1 cellular context compared by ENCODE assay signal in the genomic region with DNA sequence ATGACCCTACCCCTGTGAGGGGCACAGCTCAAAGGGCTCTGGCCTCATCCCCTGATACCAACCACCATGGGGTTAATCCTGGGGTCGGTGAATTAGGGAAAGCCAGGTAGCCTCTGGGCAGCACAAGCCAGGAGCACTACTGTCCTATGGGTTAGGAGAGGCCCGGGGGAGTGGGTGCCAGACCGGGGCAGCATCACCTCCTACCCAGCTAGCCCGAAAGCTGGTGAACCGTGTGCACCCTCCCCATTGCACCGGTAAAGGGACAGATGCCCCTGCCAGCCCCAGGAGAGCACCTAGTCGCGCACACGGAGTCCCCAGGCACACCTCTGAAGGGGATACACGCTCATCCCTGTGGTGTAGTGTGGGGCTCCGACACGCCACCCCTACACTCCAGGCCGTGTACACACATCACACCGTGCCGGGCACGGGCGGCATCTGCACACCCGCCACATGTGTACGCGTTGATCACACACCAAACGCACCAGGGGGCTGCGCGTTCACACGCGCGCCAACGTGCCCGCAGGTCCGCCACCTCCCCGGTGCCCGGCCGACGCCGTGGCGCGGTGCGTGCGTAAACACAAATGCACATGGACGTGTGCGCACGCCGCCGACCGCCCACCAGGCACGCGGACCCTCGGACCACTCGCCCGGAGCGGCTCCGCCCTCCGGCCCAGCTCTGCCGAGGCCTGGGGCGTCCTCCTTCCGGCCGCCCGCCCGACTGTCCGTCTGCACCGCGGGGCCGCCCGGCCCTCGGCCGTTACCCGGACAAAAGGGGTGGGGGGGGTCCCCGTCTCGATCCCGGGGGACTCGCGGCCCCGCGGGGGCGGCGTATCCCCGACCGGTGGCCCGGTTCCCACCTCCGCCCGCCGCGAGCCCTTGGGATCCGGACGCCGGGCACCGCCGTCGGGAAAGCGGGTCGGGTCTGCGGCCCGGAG.
A peak's percentile ranks its signal among the peaks of the same experiment; 100 is the strongest.
TF ChIP-seq lines count a peak whose summit lies in the region.

No MANE protein-coding gene starts in this region.

TF ChIP-seq in HepG2, 621 proteins besides CTCF, POLR2A, EP300 and RAD21 (continues in another document):
- TF ChIP-seq ZNF614 (CRISPR knock-in tag; IDR thresholded peaks at IDR 0.05; ENCODE audit: borderline replicate concordance), result no peak
- 0 out of 2 replicates have a peak, but pooled peaks have one; percentile 16 for TF ChIP-seq YEATS4 (CRISPR knock-in tag; IDR thresholded peaks at IDR 0.05; ENCODE audit: borderline replicate concordance)
- no peak for TF ChIP-seq CBX2 (IDR thresholded peaks at IDR 0.05; ENCODE audit: low read depth, low read length)
- no peak for TF ChIP-seq CBX2 (CRISPR knock-in tag; IDR thresholded peaks at IDR 0.05; ENCODE audit: low read depth)
- TF ChIP-seq SRY (CRISPR knock-in tag; IDR thresholded peaks at IDR 0.05), result no peak
- TF ChIP-seq, protein P1, sequence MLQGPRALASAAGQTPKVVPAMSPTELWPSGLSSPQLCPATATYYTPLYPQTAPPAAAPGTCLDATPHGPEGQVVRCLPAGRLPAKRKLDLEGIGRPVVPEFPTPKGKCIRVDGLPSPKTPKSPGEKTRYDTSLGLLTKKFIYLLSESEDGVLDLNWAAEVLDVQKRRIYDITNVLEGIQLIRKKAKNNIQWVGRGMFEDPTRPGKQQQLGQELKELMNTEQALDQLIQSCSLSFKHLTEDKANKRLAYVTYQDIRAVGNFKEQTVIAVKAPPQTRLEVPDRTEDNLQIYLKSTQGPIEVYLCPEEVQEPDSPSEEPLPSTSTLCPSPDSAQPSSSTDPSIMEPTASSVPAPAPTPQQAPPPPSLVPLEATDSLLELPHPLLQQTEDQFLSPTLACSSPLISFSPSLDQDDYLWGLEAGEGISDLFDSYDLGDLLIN (CRISPR knock-in tag; IDR thresholded peaks at IDR 0.05; ENCODE audit: borderline replicate concordance), result peak; percentile 58; the same call in 1 of the 2 replicates
- no peak for TF ChIP-seq ZNF557 (CRISPR knock-in tag; IDR thresholded peaks at IDR 0.05)
- TF ChIP-seq, protein P2, sequence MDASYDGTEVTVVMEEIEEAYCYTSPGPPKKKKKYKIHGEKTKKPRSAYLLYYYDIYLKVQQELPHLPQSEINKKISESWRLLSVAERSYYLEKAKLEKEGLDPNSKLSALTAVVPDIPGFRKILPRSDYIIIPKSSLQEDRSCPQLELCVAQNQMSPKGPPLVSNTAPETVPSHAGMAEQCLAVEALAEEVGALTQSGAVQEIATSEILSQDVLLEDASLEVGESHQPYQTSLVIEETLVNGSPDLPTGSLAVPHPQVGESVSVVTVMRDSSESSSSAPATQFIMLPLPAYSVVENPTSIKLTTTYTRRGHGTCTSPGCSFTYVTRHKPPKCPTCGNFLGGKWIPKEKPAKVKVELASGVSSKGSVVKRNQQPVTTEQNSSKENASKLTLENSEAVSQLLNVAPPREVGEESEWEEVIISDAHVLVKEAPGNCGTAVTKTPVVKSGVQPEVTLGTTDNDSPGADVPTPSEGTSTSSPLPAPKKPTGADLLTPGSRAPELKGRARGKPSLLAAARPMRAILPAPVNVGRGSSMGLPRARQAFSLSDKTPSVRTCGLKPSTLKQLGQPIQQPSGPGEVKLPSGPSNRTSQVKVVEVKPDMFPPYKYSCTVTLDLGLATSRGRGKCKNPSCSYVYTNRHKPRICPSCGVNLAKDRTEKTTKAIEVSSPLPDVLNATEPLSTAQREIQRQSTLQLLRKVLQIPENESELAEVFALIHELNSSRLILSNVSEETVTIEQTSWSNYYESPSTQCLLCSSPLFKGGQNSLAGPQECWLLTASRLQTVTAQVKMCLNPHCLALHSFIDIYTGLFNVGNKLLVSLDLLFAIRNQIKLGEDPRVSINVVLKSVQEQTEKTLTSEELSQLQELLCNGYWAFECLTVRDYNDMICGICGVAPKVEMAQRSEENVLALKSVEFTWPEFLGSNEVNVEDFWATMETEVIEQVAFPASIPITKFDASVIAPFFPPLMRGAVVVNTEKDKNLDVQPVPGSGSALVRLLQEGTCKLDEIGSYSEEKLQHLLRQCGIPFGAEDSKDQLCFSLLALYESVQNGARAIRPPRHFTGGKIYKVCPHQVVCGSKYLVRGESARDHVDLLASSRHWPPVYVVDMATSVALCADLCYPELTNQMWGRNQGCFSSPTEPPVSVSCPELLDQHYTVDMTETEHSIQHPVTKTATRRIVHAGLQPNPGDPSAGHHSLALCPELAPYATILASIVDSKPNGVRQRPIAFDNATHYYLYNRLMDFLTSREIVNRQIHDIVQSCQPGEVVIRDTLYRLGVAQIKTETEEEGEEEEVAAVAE (CRISPR knock-in tag; IDR thresholded peaks at IDR 0.05; ENCODE audit: borderline replicate concordance), result no peak
- TF ChIP-seq CHCHD3 (CRISPR knock-in tag; IDR thresholded peaks at IDR 0.05), result no peak
- TF ChIP-seq, protein P3, sequence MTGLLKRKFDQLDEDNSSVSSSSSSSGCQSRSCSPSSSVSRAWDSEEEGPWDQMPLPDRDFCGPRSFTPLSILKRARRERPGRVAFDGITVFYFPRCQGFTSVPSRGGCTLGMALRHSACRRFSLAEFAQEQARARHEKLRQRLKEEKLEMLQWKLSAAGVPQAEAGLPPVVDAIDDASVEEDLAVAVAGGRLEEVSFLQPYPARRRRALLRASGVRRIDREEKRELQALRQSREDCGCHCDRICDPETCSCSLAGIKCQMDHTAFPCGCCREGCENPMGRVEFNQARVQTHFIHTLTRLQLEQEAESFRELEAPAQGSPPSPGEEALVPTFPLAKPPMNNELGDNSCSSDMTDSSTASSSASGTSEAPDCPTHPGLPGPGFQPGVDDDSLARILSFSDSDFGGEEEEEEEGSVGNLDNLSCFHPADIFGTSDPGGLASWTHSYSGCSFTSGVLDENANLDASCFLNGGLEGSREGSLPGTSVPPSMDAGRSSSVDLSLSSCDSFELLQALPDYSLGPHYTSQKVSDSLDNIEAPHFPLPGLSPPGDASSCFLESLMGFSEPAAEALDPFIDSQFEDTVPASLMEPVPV (CRISPR knock-in tag; IDR thresholded peaks at IDR 0.05), result peak; percentile 47; the same call in 1 of the 2 replicates
- 0 out of 2 replicates have a peak, but pooled peaks have one; percentile 55 for TF ChIP-seq ZNF552 (CRISPR knock-in tag; IDR thresholded peaks at IDR 0.05; ENCODE audit: borderline replicate concordance)
- TF ChIP-seq, protein P4, sequence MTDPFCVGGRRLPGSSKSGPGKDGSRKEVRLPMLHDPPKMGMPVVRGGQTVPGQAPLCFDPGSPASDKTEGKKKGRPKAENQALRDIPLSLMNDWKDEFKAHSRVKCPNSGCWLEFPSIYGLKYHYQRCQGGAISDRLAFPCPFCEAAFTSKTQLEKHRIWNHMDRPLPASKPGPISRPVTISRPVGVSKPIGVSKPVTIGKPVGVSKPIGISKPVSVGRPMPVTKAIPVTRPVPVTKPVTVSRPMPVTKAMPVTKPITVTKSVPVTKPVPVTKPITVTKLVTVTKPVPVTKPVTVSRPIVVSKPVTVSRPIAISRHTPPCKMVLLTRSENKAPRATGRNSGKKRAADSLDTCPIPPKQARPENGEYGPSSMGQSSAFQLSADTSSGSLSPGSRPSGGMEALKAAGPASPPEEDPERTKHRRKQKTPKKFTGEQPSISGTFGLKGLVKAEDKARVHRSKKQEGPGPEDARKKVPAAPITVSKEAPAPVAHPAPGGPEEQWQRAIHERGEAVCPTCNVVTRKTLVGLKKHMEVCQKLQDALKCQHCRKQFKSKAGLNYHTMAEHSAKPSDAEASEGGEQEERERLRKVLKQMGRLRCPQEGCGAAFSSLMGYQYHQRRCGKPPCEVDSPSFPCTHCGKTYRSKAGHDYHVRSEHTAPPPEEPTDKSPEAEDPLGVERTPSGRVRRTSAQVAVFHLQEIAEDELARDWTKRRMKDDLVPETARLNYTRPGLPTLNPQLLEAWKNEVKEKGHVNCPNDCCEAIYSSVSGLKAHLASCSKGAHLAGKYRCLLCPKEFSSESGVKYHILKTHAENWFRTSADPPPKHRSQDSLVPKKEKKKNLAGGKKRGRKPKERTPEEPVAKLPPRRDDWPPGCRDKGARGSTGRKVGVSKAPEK (CRISPR knock-in tag; IDR thresholded peaks at IDR 0.05; ENCODE audit: borderline replicate concordance), result no peak
- no peak for TF ChIP-seq FOXP1 (IDR thresholded peaks at IDR 0.05)
- 0 out of 2 replicates have a peak, but pooled peaks have one; percentile 9 for TF ChIP-seq FOXP1 (CRISPR knock-in tag; IDR thresholded peaks at IDR 0.05)
- TF ChIP-seq, protein P5, sequence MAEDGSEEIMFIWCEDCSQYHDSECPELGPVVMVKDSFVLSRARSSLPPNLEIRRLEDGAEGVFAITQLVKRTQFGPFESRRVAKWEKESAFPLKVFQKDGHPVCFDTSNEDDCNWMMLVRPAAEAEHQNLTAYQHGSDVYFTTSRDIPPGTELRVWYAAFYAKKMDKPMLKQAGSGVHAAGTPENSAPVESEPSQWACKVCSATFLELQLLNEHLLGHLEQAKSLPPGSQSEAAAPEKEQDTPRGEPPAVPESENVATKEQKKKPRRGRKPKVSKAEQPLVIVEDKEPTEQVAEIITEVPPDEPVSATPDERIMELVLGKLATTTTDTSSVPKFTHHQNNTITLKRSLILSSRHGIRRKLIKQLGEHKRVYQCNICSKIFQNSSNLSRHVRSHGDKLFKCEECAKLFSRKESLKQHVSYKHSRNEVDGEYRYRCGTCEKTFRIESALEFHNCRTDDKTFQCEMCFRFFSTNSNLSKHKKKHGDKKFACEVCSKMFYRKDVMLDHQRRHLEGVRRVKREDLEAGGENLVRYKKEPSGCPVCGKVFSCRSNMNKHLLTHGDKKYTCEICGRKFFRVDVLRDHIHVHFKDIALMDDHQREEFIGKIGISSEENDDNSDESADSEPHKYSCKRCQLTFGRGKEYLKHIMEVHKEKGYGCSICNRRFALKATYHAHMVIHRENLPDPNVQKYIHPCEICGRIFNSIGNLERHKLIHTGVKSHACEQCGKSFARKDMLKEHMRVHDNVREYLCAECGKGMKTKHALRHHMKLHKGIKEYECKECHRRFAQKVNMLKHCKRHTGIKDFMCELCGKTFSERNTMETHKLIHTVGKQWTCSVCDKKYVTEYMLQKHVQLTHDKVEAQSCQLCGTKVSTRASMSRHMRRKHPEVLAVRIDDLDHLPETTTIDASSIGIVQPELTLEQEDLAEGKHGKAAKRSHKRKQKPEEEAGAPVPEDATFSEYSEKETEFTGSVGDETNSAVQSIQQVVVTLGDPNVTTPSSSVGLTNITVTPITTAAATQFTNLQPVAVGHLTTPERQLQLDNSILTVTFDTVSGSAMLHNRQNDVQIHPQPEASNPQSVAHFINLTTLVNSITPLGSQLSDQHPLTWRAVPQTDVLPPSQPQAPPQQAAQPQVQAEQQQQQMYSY (CRISPR knock-in tag; IDR thresholded peaks at IDR 0.05), result no peak
- TF ChIP-seq, protein P6, sequence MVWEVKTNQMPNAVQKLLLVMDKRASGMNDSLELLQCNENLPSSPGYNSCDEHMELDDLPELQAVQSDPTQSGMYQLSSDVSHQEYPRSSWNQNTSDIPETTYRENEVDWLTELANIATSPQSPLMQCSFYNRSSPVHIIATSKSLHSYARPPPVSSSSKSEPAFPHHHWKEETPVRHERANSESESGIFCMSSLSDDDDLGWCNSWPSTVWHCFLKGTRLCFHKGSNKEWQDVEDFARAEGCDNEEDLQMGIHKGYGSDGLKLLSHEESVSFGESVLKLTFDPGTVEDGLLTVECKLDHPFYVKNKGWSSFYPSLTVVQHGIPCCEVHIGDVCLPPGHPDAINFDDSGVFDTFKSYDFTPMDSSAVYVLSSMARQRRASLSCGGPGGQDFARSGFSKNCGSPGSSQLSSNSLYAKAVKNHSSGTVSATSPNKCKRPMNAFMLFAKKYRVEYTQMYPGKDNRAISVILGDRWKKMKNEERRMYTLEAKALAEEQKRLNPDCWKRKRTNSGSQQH (CRISPR knock-in tag; IDR thresholded peaks at IDR 0.05; ENCODE audit: low read depth), result no peak
- TF ChIP-seq, protein P7, sequence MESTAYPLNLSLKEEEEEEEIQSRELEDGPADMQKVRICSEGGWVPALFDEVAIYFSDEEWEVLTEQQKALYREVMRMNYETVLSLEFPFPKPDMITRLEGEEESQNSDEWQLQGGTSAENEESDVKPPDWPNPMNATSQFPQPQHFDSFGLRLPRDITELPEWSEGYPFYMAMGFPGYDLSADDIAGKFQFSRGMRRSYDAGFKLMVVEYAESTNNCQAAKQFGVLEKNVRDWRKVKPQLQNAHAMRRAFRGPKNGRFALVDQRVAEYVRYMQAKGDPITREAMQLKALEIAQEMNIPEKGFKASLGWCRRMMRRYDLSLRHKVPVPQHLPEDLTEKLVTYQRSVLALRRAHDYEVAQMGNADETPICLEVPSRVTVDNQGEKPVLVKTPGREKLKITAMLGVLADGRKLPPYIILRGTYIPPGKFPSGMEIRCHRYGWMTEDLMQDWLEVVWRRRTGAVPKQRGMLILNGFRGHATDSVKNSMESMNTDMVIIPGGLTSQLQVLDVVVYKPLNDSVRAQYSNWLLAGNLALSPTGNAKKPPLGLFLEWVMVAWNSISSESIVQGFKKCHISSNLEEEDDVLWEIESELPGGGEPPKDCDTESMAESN (CRISPR knock-in tag; conservative IDR thresholded peaks at IDR 0.05), result peak; percentile 51; the same call in 1 of the 2 replicates
- TF ChIP-seq, protein P8, sequence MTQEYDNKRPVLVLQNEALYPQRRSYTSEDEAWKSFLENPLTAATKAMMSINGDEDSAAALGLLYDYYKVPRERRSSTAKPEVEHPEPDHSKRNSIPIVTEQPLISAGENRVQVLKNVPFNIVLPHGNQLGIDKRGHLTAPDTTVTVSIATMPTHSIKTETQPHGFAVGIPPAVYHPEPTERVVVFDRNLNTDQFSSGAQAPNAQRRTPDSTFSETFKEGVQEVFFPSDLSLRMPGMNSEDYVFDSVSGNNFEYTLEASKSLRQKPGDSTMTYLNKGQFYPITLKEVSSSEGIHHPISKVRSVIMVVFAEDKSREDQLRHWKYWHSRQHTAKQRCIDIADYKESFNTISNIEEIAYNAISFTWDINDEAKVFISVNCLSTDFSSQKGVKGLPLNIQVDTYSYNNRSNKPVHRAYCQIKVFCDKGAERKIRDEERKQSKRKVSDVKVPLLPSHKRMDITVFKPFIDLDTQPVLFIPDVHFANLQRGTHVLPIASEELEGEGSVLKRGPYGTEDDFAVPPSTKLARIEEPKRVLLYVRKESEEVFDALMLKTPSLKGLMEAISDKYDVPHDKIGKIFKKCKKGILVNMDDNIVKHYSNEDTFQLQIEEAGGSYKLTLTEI (CRISPR knock-in tag; conservative IDR thresholded peaks at IDR 0.05), result no peak
- TF ChIP-seq ZNF496 (CRISPR knock-in tag; IDR thresholded peaks at IDR 0.05; ENCODE audit: insufficient replicate concordance), result no peak
- TF ChIP-seq SP1 (IDR thresholded peaks at IDR 0.05), result no peak
- 0 out of 2 replicates have a peak, but pooled peaks have one; percentile 27 for TF ChIP-seq SP1 (CRISPR knock-in tag; IDR thresholded peaks at IDR 0.05)
- peak; percentile 50 for TF ChIP-seq HNRNPLL (IDR thresholded peaks at IDR 0.05; ENCODE audit: low read depth, low read length, poor library complexity, severe bottlenecking)
- no peak for TF ChIP-seq SRF (IDR thresholded peaks at IDR 0.05; ENCODE audit: low read depth, low read length)
- 0 out of 2 replicates have a peak, but pooled peaks have one; percentile 44 for TF ChIP-seq ZNF841 (CRISPR knock-in tag; IDR thresholded peaks at IDR 0.05; ENCODE audit: borderline replicate concordance)
- TF ChIP-seq HES4 (CRISPR knock-in tag; IDR thresholded peaks at IDR 0.05; ENCODE audit: borderline replicate concordance), result peak; percentile 64; the same call in 1 of the 2 replicates
- TF ChIP-seq NFIC (IDR thresholded peaks at IDR 0.05; ENCODE audit: low read length), result no peak
- TF ChIP-seq TARDBP (CRISPR knock-in tag; IDR thresholded peaks at IDR 0.05), result no peak
- no peak for TF ChIP-seq ZNF432 (CRISPR knock-in tag; IDR thresholded peaks at IDR 0.05; ENCODE audit: borderline replicate concordance)
- TF ChIP-seq, protein P9, sequence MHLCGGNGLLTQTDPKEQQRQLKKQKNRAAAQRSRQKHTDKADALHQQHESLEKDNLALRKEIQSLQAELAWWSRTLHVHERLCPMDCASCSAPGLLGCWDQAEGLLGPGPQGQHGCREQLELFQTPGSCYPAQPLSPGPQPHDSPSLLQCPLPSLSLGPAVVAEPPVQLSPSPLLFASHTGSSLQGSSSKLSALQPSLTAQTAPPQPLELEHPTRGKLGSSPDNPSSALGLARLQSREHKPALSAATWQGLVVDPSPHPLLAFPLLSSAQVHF (CRISPR knock-in tag; IDR thresholded peaks at IDR 0.05), result 0 out of 2 replicates have a peak, but pooled peaks have one; percentile 44
